Comparison of ENCODE assay signal across 1 cellular context in genomic region chr13:52835071-52835793, GRCh38.
TF ChIP-seq lines count a peak whose summit lies in the region.

No MANE protein-coding gene starts in this region.

TF ChIP-seq in SK-N-SH treated with all-trans-retinoic acid at 6 μM for 48 hours, 23 proteins besides CTCF, POLR2A, EP300 and RAD21 (continued from another document):
- TF ChIP-seq PATZ1 (CRISPR knock-in tag; IDR thresholded peaks at IDR 0.05; ENCODE audit: borderline replicate concordance) (no peak), TCF4 (CRISPR knock-in tag; IDR thresholded peaks at IDR 0.05; ENCODE audit: borderline replicate concordance) (peak; percentile 64; the same call in 1 of the 2 replicates), ZNF565 (CRISPR knock-in tag; conservative IDR thresholded peaks at IDR 0.05; ENCODE audit: low read depth) (no peak)
